In the genomic region with DNA sequence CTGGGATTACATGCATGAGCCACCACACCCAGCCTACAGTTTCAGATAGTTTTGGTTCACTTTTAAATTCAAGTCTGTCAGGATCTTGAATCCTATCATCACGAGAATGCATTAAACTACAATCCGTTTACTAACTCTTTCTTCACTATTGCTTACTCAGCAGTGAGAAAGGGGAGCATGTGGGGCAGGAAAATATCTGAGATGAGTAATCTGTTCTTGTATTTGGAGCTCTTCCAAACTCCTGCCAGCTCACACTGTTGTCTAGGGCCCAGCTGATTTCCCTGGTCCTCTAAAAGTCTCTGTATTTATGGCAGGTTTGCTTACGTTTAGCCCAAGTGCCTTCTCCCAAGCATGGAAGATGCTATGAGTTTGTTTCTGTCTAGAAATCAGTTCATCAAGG, we compare ENCODE assay signal across 11 cellular contexts.
DNase-seq lines count a peak whose midpoint lies in the region; ATAC-seq and TF ChIP-seq lines count a peak whose summit lies in the region.
"Had no signal": no experiment of that assay in that cellular context is flagged by ENCODE, and none has a peak within 500 bp of the region (broad histone marks: within the 10 kb centered on the region; RNA-seq: fewer than 3 reads in every experiment).

No MANE protein-coding gene starts in this region.

- H3K36me3 ChIP-seq in MG63 (no peaks in the 10 kb centered on the region), mammary epithelial cell (ENCODE audit: insufficient read depth, low read length) (no peaks in the 10 kb centered on the region), prostate gland (no peaks in the 10 kb centered on the region)
- H3K36me3 ChIP-seq: vagina had no signal

- dilution Hi-C loops in mammary epithelial cell (cut with HindIII; ENCODE audit: low sequenced_read_pairs) = no loop called here

- in situ Hi-C loops in ACHN (cut with HindIII; ENCODE audit: low pct_ligation_motif_present, low pct_unique_long_range_greater_than_20kb, low sequenced_read_pairs) = no loop called here
- in situ Hi-C loops in mammary epithelial cell (cut with MboI; ENCODE audit: low sequenced_read_pairs in 2 of 2) = no loop called here

- intact Hi-C loops in mammary epithelial cell (cut with micrococcal nuclease) = loop anchor here (5.0 kb wide), 1 partner anchor 49 kb away; no protein-coding TSS in a partner anchor
- intact Hi-C loops in prostate gland (cut with DNase I) = no loop called here

- H3K27me3 ChIP-seq in MG63 (no peaks in the 10 kb centered on the region), mammary epithelial cell (ENCODE audit: insufficient read depth, low read length) (no peaks in the 10 kb centered on the region), prostate gland (replicated peaks; ENCODE audit: insufficient read depth) (no peaks in the 10 kb centered on the region)
- H3K27me3 ChIP-seq: vagina had no signal

- no peak for ATAC-seq in GM19455 (IDR thresholded peaks at IDR 0.05; ENCODE audit: unreplicated experiment)

- TF ChIP-seq POLR2A in prostate gland (IDR thresholded peaks at IDR 0.05) = no peak

- H3K4me3 ChIP-seq in MG63 (no peak overlapping the region), mammary epithelial cell (replicated peaks in 1 of 3; ENCODE audit: insufficient read depth in 1 of 3, low read depth in 2 of 3, low read length in 3 of 3) (no peak overlapping the region), prostate gland (no peak overlapping the region)
- H3K4me3 ChIP-seq: vagina had no signal

- no peak for TF ChIP-seq CTCF in mammary epithelial cell (conservative IDR thresholded peaks at IDR 0.05 in 1 of 2, IDR thresholded peaks at IDR 0.05 in 1 of 2; ENCODE audit: extremely low read depth in 1 of 2, insufficient read depth in 1 of 2, low read depth in 1 of 2, low read length in 2 of 2)
- no peak for TF ChIP-seq CTCF in prostate gland (IDR thresholded peaks at IDR 0.05)

- H3K9me3 ChIP-seq in MG63 (peaks cover 34% of the 10 kb centered on the region), mammary epithelial cell (replicated peaks; ENCODE audit: insufficient read depth, low read length) (peaks cover 3% of the 10 kb centered on the region), prostate gland (no peaks in the 10 kb centered on the region)

- DNase-seq in ACHN (peak; percentile 30), MG63 (peak; percentile 47), mammary epithelial cell (peak; percentile 69), glomerular visceral epithelial cell (ENCODE audit: extremely low spot score) (peak; percentile 51), prostate gland (ENCODE audit: low spot score) (no peak), NCI-H1417 treated with DMSO at 0.1 percent for 48 hours (lab: John Stamatoyannopoulos, UW) (no peak), NCI-H146 (lab: John Stamatoyannopoulos, UW) (no peak)
- DNase-seq: anterior cingulate cortex, mesendoderm had no signal

- H4K20me1 ChIP-seq in mammary epithelial cell (ENCODE audit: insufficient read depth, low read length) = no peaks in the 10 kb centered on the region

- H3K4me2 ChIP-seq in mammary epithelial cell (ENCODE audit: insufficient read depth, low read depth, low read length) = no peak overlapping the region

- no peak overlapping the region for H2AFZ ChIP-seq in mammary epithelial cell (ENCODE audit: low read depth, low read length)

- 29% methylated on average over 3 of the region's 3 CpGs for WGBS in mammary epithelial cell (ENCODE audit: low coverage, missing lambda C conversion rate)
- WGBS in prostate gland = 30% methylated on average over 3 of the region's 3 CpGs

- no TSS peak for BruUV-seq in mammary epithelial cell (replicated peaks; lab: Mats Ljungman, UMichigan)

- H3K27ac ChIP-seq in mammary epithelial cell (ENCODE audit: insufficient read depth, low read depth, low read length) = no peak overlapping the region
- no peak overlapping the region for H3K27ac ChIP-seq in prostate gland
- H3K27ac ChIP-seq: vagina had no signal

- no peaks in the 10 kb centered on the region for H3K4me1 ChIP-seq in mammary epithelial cell (ENCODE audit: insufficient read depth, low read length)
- no peaks in the 10 kb centered on the region for H3K4me1 ChIP-seq in prostate gland (replicated peaks)
- H3K4me1 ChIP-seq: vagina had no signal

- CTCF ChIA-PET in mammary epithelial cell (lab: Charles Lee; ENCODE audit: low non-redundant PET) = no interaction called here

- no peaks in the 10 kb centered on the region for H3K79me2 ChIP-seq in mammary epithelial cell (ENCODE audit: insufficient read depth, low read length)

- H3K9ac ChIP-seq in mammary epithelial cell (ENCODE audit: insufficient read depth, low read length) = no peak overlapping the region

Comparison
In these comparisons a context has a peak if more than half of its experiments do, and no peak if none do; other contexts are left out.
1. DNase-seq: peak in ACHN (single experiment), MG63 (single experiment), mammary epithelial cell (single experiment) and glomerular visceral epithelial cell (single experiment); none in prostate gland (single experiment), NCI-H1417 treated with DMSO at 0.1 percent for 48 hours (single experiment) and NCI-H146 (single experiment).